1 cellular context compared by ENCODE assay signal in the genomic region with DNA sequence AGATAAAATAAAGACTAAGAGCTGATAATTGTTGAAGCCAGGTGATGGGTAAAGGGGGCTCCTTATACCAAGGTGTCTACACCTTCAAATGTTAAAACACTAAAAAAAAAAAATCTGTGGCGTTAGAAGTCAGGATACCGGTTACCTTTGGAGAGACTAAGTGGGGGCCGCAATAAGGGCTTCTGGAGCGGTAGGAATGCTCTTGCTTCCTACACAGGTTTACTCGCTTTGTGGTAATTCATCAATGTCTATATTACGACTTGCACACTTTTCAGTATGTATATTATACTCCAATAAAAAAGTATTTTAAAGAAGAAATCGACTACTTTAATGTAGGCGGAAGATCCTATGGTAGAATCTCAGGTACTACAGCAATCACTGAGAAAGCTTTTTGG.
A peak's percentile ranks its signal among the peaks of the same experiment; 100 is the strongest.
TF ChIP-seq lines count a peak whose summit lies in the region.

No MANE protein-coding gene starts in this region.

TF ChIP-seq in K562, 482 proteins besides CTCF, POLR2A, EP300 and RAD21:
- TF ChIP-seq PKNOX1 (IDR thresholded peaks at IDR 0.05) = peak; percentile 46; the same call in 1 of the 2 replicates
- TF ChIP-seq FIP1L1 (IDR thresholded peaks at IDR 0.05; ENCODE audit: low read depth, low read length, poor library complexity, severe bottlenecking) = peak; percentile 1
- TF ChIP-seq MEIS2 (IDR thresholded peaks at IDR 0.05; ENCODE audit: partially characterized antibody) = peak; percentile 61
- TF ChIP-seq SMAD2 (IDR thresholded peaks at IDR 0.05; ENCODE audit: low read depth, low read length) = no peak
- no peak for TF ChIP-seq JUN (IDR thresholded peaks at IDR 0.05; ENCODE audit: borderline replicate concordance, low read depth, low read length)
- no peak for TF ChIP-seq JUN (CRISPR knock-in tag; IDR thresholded peaks at IDR 0.05; ENCODE audit: borderline replicate concordance)
- 0 out of 2 replicates have a peak, but pooled peaks have one; percentile 2 for TF ChIP-seq ZNF263 (CRISPR knock-in tag; IDR thresholded peaks at IDR 0.05; ENCODE audit: borderline replicate concordance)
- TF ChIP-seq, protein P1, sequence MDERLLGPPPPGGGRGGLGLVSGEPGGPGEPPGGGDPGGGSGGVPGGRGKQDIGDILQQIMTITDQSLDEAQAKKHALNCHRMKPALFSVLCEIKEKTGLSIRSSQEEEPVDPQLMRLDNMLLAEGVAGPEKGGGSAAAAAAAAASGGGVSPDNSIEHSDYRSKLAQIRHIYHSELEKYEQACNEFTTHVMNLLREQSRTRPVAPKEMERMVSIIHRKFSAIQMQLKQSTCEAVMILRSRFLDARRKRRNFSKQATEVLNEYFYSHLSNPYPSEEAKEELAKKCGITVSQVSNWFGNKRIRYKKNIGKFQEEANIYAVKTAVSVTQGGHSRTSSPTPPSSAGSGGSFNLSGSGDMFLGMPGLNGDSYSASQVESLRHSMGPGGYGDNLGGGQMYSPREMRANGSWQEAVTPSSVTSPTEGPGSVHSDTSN (CRISPR knock-in tag; IDR thresholded peaks at IDR 0.05; ENCODE audit: low read depth) = no peak
- TF ChIP-seq, protein P1 (tag; conservative IDR thresholded peaks at IDR 0.05; ENCODE audit: low read depth) = peak; percentile 55
- TF ChIP-seq EP400 (IDR thresholded peaks at IDR 0.05) = no peak
TF ChIP-seq in K562: peak in this region for 5.
